In the genomic region with DNA sequence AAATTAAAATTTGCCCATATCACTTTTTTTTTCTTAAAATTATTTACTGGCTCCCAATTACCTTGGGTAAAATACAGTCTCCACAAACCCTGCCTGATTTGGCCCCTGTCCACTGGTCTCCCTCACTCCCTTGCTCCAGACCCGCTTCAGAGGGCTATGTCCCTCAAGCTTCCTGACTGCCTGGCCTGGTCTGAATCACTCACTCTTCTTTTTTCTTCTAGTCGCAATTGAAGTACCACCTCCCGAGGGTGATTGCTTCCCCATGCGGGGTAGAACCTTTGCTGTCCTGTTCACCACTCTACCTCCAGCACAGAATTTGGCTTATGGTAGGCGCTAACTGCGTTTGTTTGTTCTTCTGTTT, we compare ENCODE assay signal across 8 cellular contexts. TPM values are rescaled to one million over a fixed set of nuclear protein-coding genes. Genes with fewer than 3 reads are reported as not detected.
DNase-seq lines count a peak whose midpoint lies in the region; ATAC-seq, FAIRE-seq and TF ChIP-seq lines count a peak whose summit lies in the region.

No MANE protein-coding gene starts in this region.

- ATAC-seq in heart left ventricle (peak in 1 of 4 donors; percentile 18), Right ventricle myocardium superior (ENCODE audit: poor library complexity) (no peak), GM12878 (no peak), lung (ENCODE audit: insufficient read depth, low FRiP score) (no peak), GM21526 (IDR thresholded peaks at IDR 0.05; ENCODE audit: low FRiP score, unreplicated experiment) (no peak), HG03097 (IDR thresholded peaks at IDR 0.05; ENCODE audit: low FRiP score, unreplicated experiment) (no peak)

- H3K9ac ChIP-seq in GM12878 (ENCODE audit: control insufficient read depth, insufficient read depth, low read length), result peak overlapping the region; percentile 80

- RAD21 ChIA-PET in GM12878 (lab: Charles Lee; ENCODE audit: unreplicated experiment), result interaction anchor here (0.9 to 2.2 kb wide), 7 partner anchors 13 to 67 kb away, joined by 3 to 10 read pairs (median 4); a partner anchor contains a TSS

- H3K4me3 ChIP-seq in heart left ventricle (peak overlapping the region; percentile 31 to 95 (median 75)), GM12878 (peak overlapping the region; percentile 88), lung (peak overlapping the region; percentile 16), vagina (peak overlapping the region; percentile 53 to 81)

- no peaks in the 10 kb centered on the region; the same call in 1 of the 2 replicates for H3K79me2 ChIP-seq in GM12878 (ENCODE audit: control insufficient read depth, insufficient read depth, low read length)

- no peak for TF ChIP-seq EP300 in GM12878 (IDR thresholded peaks at IDR 0.05; ENCODE audit: borderline replicate concordance in 1 of 2, control insufficient read depth in 1 of 2, low read depth in 2 of 2, low read length in 2 of 2)

- peaks cover 0 to 18% (median 12%) of the 10 kb centered on the region in 12 donors for H3K4me1 ChIP-seq in heart left ventricle
- H3K4me1 ChIP-seq in GM12878 (ENCODE audit: control insufficient read depth, insufficient read depth, low read length), result peaks cover 3% of the 10 kb centered on the region; the same call in 1 of the 2 replicates
- H3K4me1 ChIP-seq in lung (ENCODE audit: control insufficient read depth in 2 of 2, insufficient read depth in 2 of 2, low read length in 2 of 2), result peaks cover 2 to 12% of the 10 kb centered on the region in 2 donors
- H3K4me1 ChIP-seq in vagina, result peaks cover 14% of the 10 kb centered on the region

- no peaks in the 10 kb centered on the region for H4K20me1 ChIP-seq in GM12878 (ENCODE audit: control insufficient read depth, insufficient read depth)

- TF ChIP-seq CTCF in heart left ventricle (IDR thresholded peaks at IDR 0.05), result no peak
- no peak for TF ChIP-seq CTCF in GM12878 (IDR thresholded peaks at IDR 0.05 in 2 of 3, conservative IDR thresholded peaks at IDR 0.05 in 1 of 3; ENCODE audit: control insufficient read depth in 2 of 3, extremely low read depth in 1 of 3, insufficient read depth in 1 of 3, low read depth in 3 of 3, low read length in 3 of 3)
- TF ChIP-seq CTCF in lung (IDR thresholded peaks at IDR 0.05; ENCODE audit: control extremely low read depth, extremely low read depth), result no peak
- TF ChIP-seq CTCF in vagina (IDR thresholded peaks at IDR 0.05), result no peak

- FAIRE-seq in GM12878 (lab: Jason Lieb, UNC), result no peak

- CTCF ChIA-PET in GM12878 (lab: Yijun Ruan, JAX), result interaction anchor here (0.6 to 1.9 kb wide), 12 partner anchors 14 to 292 kb away, joined by 3 to 10 read pairs (median 4); a partner anchor contains a TSS

- DNase-seq in heart left ventricle, result peak in 1 of 5 donors; percentile 26
- no peak for DNase-seq in Right ventricle myocardium superior
- no peak for DNase-seq in GM12878 (ENCODE audit: low read depth, low spot score)
- DNase-seq in lung (ENCODE audit: low spot score), result no peak
- no peak for DNase-seq in vagina (ENCODE audit: extremely low spot score in 2 of 2)
- DNase-seq in SKM-1 (lab: John Stamatoyannopoulos, UW; ENCODE audit: unreplicated experiment), result no peak

- POLR2A ChIA-PET in GM12878 (lab: Charles Lee), result interaction anchor here (0.5 to 1.6 kb wide), 8 partner anchors 8 to 78 kb away, joined by 3 to 9 read pairs (median 4); no protein-coding TSS in a partner anchor

- intact Hi-C loops in heart left ventricle (cut with DNase I) (loop anchor here in 3 of 10 donors (5.0 kb wide), 3 partner anchors 39 to 64 kb away; a partner anchor contains a TSS), Right ventricle myocardium superior (cut with DNase I) (no loop called here), GM12878 (cut with micrococcal nuclease; ENCODE audit: unreplicated experiment) (no loop called here), vagina (cut with DNase I) (no loop called here)

- in situ Hi-C loops in GM12878 (cut with MboI), result no loop called here

- TF ChIP-seq POLR2A in heart left ventricle (IDR thresholded peaks at IDR 0.05) (no peak), GM12878 (IDR thresholded peaks at IDR 0.05; ENCODE audit: low read depth, low read length) (no peak), vagina (IDR thresholded peaks at IDR 0.05) (no peak)

- peak overlapping the region; percentile 95 for H2AFZ ChIP-seq in GM12878 (ENCODE audit: control insufficient read depth, low read depth, low read length)

- no peaks in the 10 kb centered on the region for H3K9me3 ChIP-seq in heart left ventricle
- no peaks in the 10 kb centered on the region for H3K9me3 ChIP-seq in GM12878 (replicated peaks; ENCODE audit: control insufficient read depth, insufficient read depth, low read length)
- H3K9me3 ChIP-seq in lung (ENCODE audit: control insufficient read depth in 2 of 2, insufficient read depth in 1 of 2, low read length in 1 of 2), result no peaks in the 10 kb centered on the region
- H3K9me3 ChIP-seq in vagina, result no peaks in the 10 kb centered on the region

- SMC1A ChIA-PET in GM12878 (lab: Charles Lee; ENCODE audit: uncharacterized antibody, unreplicated experiment), result interaction anchor here (0.6 to 2.4 kb wide), 7 partner anchors 12 to 44 kb away, joined by 3 to 11 read pairs (median 4); a partner anchor contains a TSS

- H3K27me3 ChIP-seq in heart left ventricle (no peaks in the 10 kb centered on the region), GM12878 (replicated peaks in 1 of 2; ENCODE audit: control insufficient read depth in 2 of 2, insufficient read depth in 2 of 2, low read length in 1 of 2) (no peaks in the 10 kb centered on the region), lung (ENCODE audit: control insufficient read depth, insufficient read depth) (no peaks in the 10 kb centered on the region), vagina (no peaks in the 10 kb centered on the region)

- H3K4me2 ChIP-seq in GM12878 (ENCODE audit: control insufficient read depth, insufficient read depth), result peak overlapping the region; percentile 80

- 19 to 25% (median 22%) methylated on average over 6 of the region's 6 CpGs for WGBS in heart left ventricle, 4 donors
- WGBS in GM12878 (ENCODE audit: insufficient coverage, insufficient replicate concordance, low lambda C conversion rate, missing lambda C conversion rate), result 38% methylated on average over 6 of the region's 6 CpGs
- 22 to 24% methylated on average over 6 of the region's 6 CpGs for WGBS in lung, 2 donors

- no peak for TF ChIP-seq RAD21 in GM12878 (IDR thresholded peaks at IDR 0.05; ENCODE audit: insufficient read depth, low read depth, low read length)

- BruUV-seq in GM12878 (replicated peaks; lab: Mats Ljungman, UMichigan), result no TSS peak

- H3K36me3 ChIP-seq in heart left ventricle (peaks cover 0 to 18% (median 11%) of the 10 kb centered on the region in 9 donors), GM12878 (ENCODE audit: control insufficient read depth in 2 of 2, insufficient read depth in 2 of 2, low read length in 1 of 2) (no peaks in the 10 kb centered on the region), lung (ENCODE audit: control insufficient read depth in 2 of 2, insufficient read depth in 2 of 2, low read length in 2 of 2) (peaks cover 0 to 14% of the 10 kb centered on the region in 2 donors), vagina (no peaks in the 10 kb centered on the region)

- H3K27ac ChIP-seq in heart left ventricle (peak overlapping the region in 11 of 12 donors; percentile 84 to 99 (median 91)), GM12878 (ENCODE audit: control insufficient read depth, insufficient read depth) (peak overlapping the region; percentile 74), lung (ENCODE audit: low read depth in 1 of 2, low read length in 1 of 2) (peak overlapping the region; percentile 95 to 97), vagina (peak overlapping the region; percentile 81)

RNA-seq across cellular contexts. Expression of a gene that starts 0.6 kb away (rescaled TPM):
- total RNA-seq in heart left ventricle (10 to 100 TPM in 7 of 9 donors, 1 to 10 TPM in 2; 8.0 to 18.8 (median 13.1) TPM), Right ventricle myocardium superior (10.0 TPM), GM12878 (2014; rRNA removed) (6.4 and 7.4 TPM in 2 replicates), GM12878 (2014; rRNA removed; fragmentation: Illumina TruSeq; extraction: Trizol) (2.7 and 4.3 TPM in 2 replicates), GM12878 (2021) (10.0 and 10.5 TPM in 2 replicates), lung (10 to 100 TPM; 17.0 to 39.7 TPM), vagina (17.7 TPM)
- polyA plus RNA-seq in heart left ventricle (10 to 100 TPM; 13.3 to 13.8 TPM), GM12878 (2011; rRNA removed) (2.8 and 6.6 TPM in 2 replicates), GM12878 (2014; fragmentation: Illumina TruSeq; extraction: Trizol) (2.6 and 5.1 TPM in 2 replicates), GM12878 (2014; fragmentation: Nextera tagmentation; extraction: Ambion mirVana) (1 to 10 TPM in 1 of 2 experiments, under 1 TPM in 1; 0.21 to 1.2 TPM), GM12878 (2014; rRNA removed) (5.6 and 8.4 TPM in 2 replicates), GM12878 (2016; fragmentation: Nextera tagmentation; extraction: Ambion mirVana) (1 to 10 TPM; 4.9 to 5.9 TPM), lung (10 to 100 TPM; 15.9 to 35.8 TPM)
- total RNA-seq in GM12878 (2013; cell fraction: nucleolus; rRNA removed), result 8.9 and 11.4 TPM in 2 replicates
- 5.0 TPM for polyA plus RNA-seq in GM12878 (2011; ENCODE audit: low read depth)
- polyA plus RNA-seq in GM12878 (2011; cell fraction: cytosol; rRNA removed), result 7.8 and 10.7 TPM in 2 replicates
- 37.7 and 38.6 TPM in 2 replicates for polyA plus RNA-seq in GM12878 (2011; cell fraction: nucleus; rRNA removed)
- 7.1 and 9.7 TPM in 2 replicates for polyA plus RNA-seq in GM12878 (2012)
- polyA minus RNA-seq in GM12878 (2011; rRNA and poly(A)+ RNA removed), result 5.3 and 11.6 TPM in 2 replicates
- 2.1 and 4.2 TPM in 2 replicates for polyA minus RNA-seq in GM12878 (2011; cell fraction: cytosol; rRNA and poly(A)+ RNA removed)
- polyA minus RNA-seq in GM12878 (2011; cell fraction: nucleus; rRNA and poly(A)+ RNA removed), result 2.8 and 7.3 TPM in 2 replicates

RNA-seq across cellular contexts. Expression of a gene that starts 11.4 kb away (rescaled TPM):
- total RNA-seq in heart left ventricle (10 to 100 TPM; 51.4 to 95.1 (median 79.3) TPM), Right ventricle myocardium superior (64.2 TPM), GM12878 (2014; rRNA removed) (4.1 and 5.5 TPM in 2 replicates), GM12878 (2014; rRNA removed; fragmentation: Illumina TruSeq; extraction: Trizol) (3.9 and 4.7 TPM in 2 replicates), GM12878 (2021) (6.8 and 7.0 TPM in 2 replicates), lung (100 to 1,000 TPM; 119 to 130 TPM), vagina (52.1 TPM)
- polyA plus RNA-seq in heart left ventricle (10 to 100 TPM; 29.7 to 77.4 TPM), GM12878 (2011; rRNA removed) (4.0 and 4.2 TPM in 2 replicates), GM12878 (2014; fragmentation: Illumina TruSeq; extraction: Trizol) (3.1 and 4.5 TPM in 2 replicates), GM12878 (2014; fragmentation: Nextera tagmentation; extraction: Ambion mirVana) (under 1 TPM; 0.39 to 0.77 TPM), GM12878 (2014; rRNA removed) (5.0 and 7.0 TPM in 2 replicates), GM12878 (2016; fragmentation: Nextera tagmentation; extraction: Ambion mirVana) (1 to 10 TPM; 3.2 to 3.7 TPM), lung (10 to 100 TPM; 32.2 to 40.1 TPM)
- 15.3 and 28.2 TPM in 2 replicates for total RNA-seq in GM12878 (2013; cell fraction: nucleolus; rRNA removed)
- 1.9 TPM for polyA plus RNA-seq in GM12878 (2011; ENCODE audit: low read depth)
- 4.1 and 5.2 TPM in 2 replicates for polyA plus RNA-seq in GM12878 (2011; cell fraction: cytosol; rRNA removed)
- polyA plus RNA-seq in GM12878 (2011; cell fraction: nucleus; rRNA removed), result 13.8 and 14.2 TPM in 2 replicates
- 4.6 and 5.3 TPM in 2 replicates for polyA plus RNA-seq in GM12878 (2012)
- 7.3 and 8.2 TPM in 2 replicates for polyA minus RNA-seq in GM12878 (2011; rRNA and poly(A)+ RNA removed)
- polyA minus RNA-seq in GM12878 (2011; cell fraction: cytosol; rRNA and poly(A)+ RNA removed), result 2.6 and 2.9 TPM in 2 replicates
- polyA minus RNA-seq in GM12878 (2011; cell fraction: nucleus; rRNA and poly(A)+ RNA removed), result 4.7 and 6.8 TPM in 2 replicates

RNA-seq across cellular contexts. Expression of a gene that starts 20.2 kb away (rescaled TPM):
- 1 to 10 TPM; 2.4 to 7.9 (median 6.0) TPM for total RNA-seq in heart left ventricle
- 10 to 100 TPM; 13.0 to 15.6 TPM for polyA plus RNA-seq in heart left ventricle
- total RNA-seq in Right ventricle myocardium superior, result 7.1 TPM
- total RNA-seq in GM12878 (2013; cell fraction: nucleolus; rRNA removed), result not detected in 2 replicates
- total RNA-seq in GM12878 (2014; rRNA removed), result not detected in 2 replicates
- not detected in 2 replicates for total RNA-seq in GM12878 (2014; rRNA removed; fragmentation: Illumina TruSeq; extraction: Trizol)
- total RNA-seq in GM12878 (2021), result not detected in 2 replicates
- not detected for polyA plus RNA-seq in GM12878 (2011; ENCODE audit: low read depth)
- polyA plus RNA-seq in GM12878 (2011; rRNA removed), result not detected in 2 replicates
- polyA plus RNA-seq in GM12878 (2011; cell fraction: cytosol; rRNA removed), result not detected in 2 replicates
- polyA plus RNA-seq in GM12878 (2011; cell fraction: nucleus; rRNA removed), result 0.12 TPM in 1 of 2 replicates, not detected in the other
- polyA plus RNA-seq in GM12878 (2012), result not detected in 2 replicates
- polyA plus RNA-seq in GM12878 (2014; fragmentation: Illumina TruSeq; extraction: Trizol), result not detected in 2 replicates
- polyA plus RNA-seq in GM12878 (2014; fragmentation: Nextera tagmentation; extraction: Ambion mirVana), result not detected
- polyA plus RNA-seq in GM12878 (2014; rRNA removed), result 0.24 TPM in 1 of 2 replicates, not detected in the other
- not detected for polyA plus RNA-seq in GM12878 (2016; fragmentation: Nextera tagmentation; extraction: Ambion mirVana)
- not detected in 2 replicates for polyA minus RNA-seq in GM12878 (2011; rRNA and poly(A)+ RNA removed)
- polyA minus RNA-seq in GM12878 (2011; cell fraction: cytosol; rRNA and poly(A)+ RNA removed), result not detected in 2 replicates
- polyA minus RNA-seq in GM12878 (2011; cell fraction: nucleus; rRNA and poly(A)+ RNA removed), result not detected in 2 replicates
- 1 to 10 TPM; 1.9 to 4.3 TPM for total RNA-seq in lung
- 1 to 10 TPM; 2.9 to 4.1 TPM for polyA plus RNA-seq in lung
- total RNA-seq in vagina, result 5.6 TPM

RNA-seq across cellular contexts. Expression of a gene that starts 23.3 kb away (rescaled TPM):
- total RNA-seq in heart left ventricle (1,000 to 10,000 TPM; 2,428 to 9,343 (median 4,137) TPM), Right ventricle myocardium superior (5,900 TPM), GM12878 (2014; rRNA removed) (0.17 and 0.33 TPM in 2 replicates), GM12878 (2014; rRNA removed; fragmentation: Illumina TruSeq; extraction: Trizol) (0.32 and 0.36 TPM in 2 replicates), GM12878 (2021) (0.69 and 0.95 TPM in 2 replicates), lung (1 to 10 TPM in 1 of 2 donors, under 1 TPM in 1; 0.82 to 1.3 TPM), vagina (0.49 TPM)
- polyA plus RNA-seq in heart left ventricle (1,000 to 10,000 TPM; 2,028 to 5,784 TPM), GM12878 (2011; rRNA removed) (0.39 and 0.40 TPM in 2 replicates), GM12878 (2014; fragmentation: Illumina TruSeq; extraction: Trizol) (0.25 TPM in 1 of 2 replicates, not detected in the other), GM12878 (2014; fragmentation: Nextera tagmentation; extraction: Ambion mirVana) (not detected), GM12878 (2014; rRNA removed) (0.76 and 1.0 TPM in 2 replicates), GM12878 (2016; fragmentation: Nextera tagmentation; extraction: Ambion mirVana) (under 1 TPM in 1 of 2 experiments, not detected in 1; 0.18 TPM), lung (1 to 10 TPM; 1.2 to 1.4 TPM)
- total RNA-seq in GM12878 (2013; cell fraction: nucleolus; rRNA removed), result 1.4 and 2.3 TPM in 2 replicates
- 0.18 TPM for polyA plus RNA-seq in GM12878 (2011; ENCODE audit: low read depth)
- polyA plus RNA-seq in GM12878 (2011; cell fraction: cytosol; rRNA removed), result 0.25 and 0.33 TPM in 2 replicates
- 6.5 and 7.0 TPM in 2 replicates for polyA plus RNA-seq in GM12878 (2011; cell fraction: nucleus; rRNA removed)
- 0.45 and 0.47 TPM in 2 replicates for polyA plus RNA-seq in GM12878 (2012)
- 0.51 and 1.8 TPM in 2 replicates for polyA minus RNA-seq in GM12878 (2011; rRNA and poly(A)+ RNA removed)
- not detected in 2 replicates for polyA minus RNA-seq in GM12878 (2011; cell fraction: cytosol; rRNA and poly(A)+ RNA removed)
- 2.1 and 3.7 TPM in 2 replicates for polyA minus RNA-seq in GM12878 (2011; cell fraction: nucleus; rRNA and poly(A)+ RNA removed)

RNA-seq across cellular contexts. Expression of a gene that starts 41.9 kb away (rescaled TPM):
- 10 to 100 TPM; 34.3 to 98.1 (median 53.3) TPM for total RNA-seq in heart left ventricle
- 100 to 1,000 TPM in 1 of 2 donors, 10 to 100 TPM in 1; 87.6 to 159 TPM for polyA plus RNA-seq in heart left ventricle
- 50.4 TPM for total RNA-seq in Right ventricle myocardium superior
- total RNA-seq in GM12878 (2013; cell fraction: nucleolus; rRNA removed), result 14.7 and 16.1 TPM in 2 replicates
- total RNA-seq in GM12878 (2014; rRNA removed), result 42.5 and 50.5 TPM in 2 replicates
- total RNA-seq in GM12878 (2014; rRNA removed; fragmentation: Illumina TruSeq; extraction: Trizol), result 34.2 and 41.5 TPM in 2 replicates
- 36.6 and 39.7 TPM in 2 replicates for total RNA-seq in GM12878 (2021)
- 47.5 TPM for polyA plus RNA-seq in GM12878 (2011; ENCODE audit: low read depth)
- 29.2 and 45.0 TPM in 2 replicates for polyA plus RNA-seq in GM12878 (2011; rRNA removed)
- 61.0 and 70.8 TPM in 2 replicates for polyA plus RNA-seq in GM12878 (2011; cell fraction: cytosol; rRNA removed)
- 29.0 and 38.3 TPM in 2 replicates for polyA plus RNA-seq in GM12878 (2011; cell fraction: nucleus; rRNA removed)
- 37.8 and 45.6 TPM in 2 replicates for polyA plus RNA-seq in GM12878 (2012)
- polyA plus RNA-seq in GM12878 (2014; fragmentation: Illumina TruSeq; extraction: Trizol), result 69.2 and 74.4 TPM in 2 replicates
- polyA plus RNA-seq in GM12878 (2014; fragmentation: Nextera tagmentation; extraction: Ambion mirVana), result 10 to 100 TPM; 24.9 to 42.5 TPM
- 61.5 and 70.1 TPM in 2 replicates for polyA plus RNA-seq in GM12878 (2014; rRNA removed)
- polyA plus RNA-seq in GM12878 (2016; fragmentation: Nextera tagmentation; extraction: Ambion mirVana), result 10 to 100 TPM; 86.4 to 89.1 TPM
- 14.0 and 24.9 TPM in 2 replicates for polyA minus RNA-seq in GM12878 (2011; rRNA and poly(A)+ RNA removed)
- polyA minus RNA-seq in GM12878 (2011; cell fraction: cytosol; rRNA and poly(A)+ RNA removed), result 11.0 and 11.6 TPM in 2 replicates
- 21.4 and 28.5 TPM in 2 replicates for polyA minus RNA-seq in GM12878 (2011; cell fraction: nucleus; rRNA and poly(A)+ RNA removed)
- total RNA-seq in lung, result 10 to 100 TPM; 20.8 to 47.2 TPM
- 100 to 1,000 TPM in 1 of 2 donors, 10 to 100 TPM in 1; 69.3 to 136 TPM for polyA plus RNA-seq in lung
- 74.2 TPM for total RNA-seq in vagina

Comparison
In these comparisons a context has a peak if more than half of its experiments do, and no peak if none do; other contexts are left out.
1. H3K4me3 ChIP-seq: peak in every context shown above with its lines; median percentile 88 in GM12878; 75 in heart left ventricle; 67 in vagina; 16 in lung.